Comparison of ENCODE assay signal across 17 cellular contexts in the genomic region with DNA sequence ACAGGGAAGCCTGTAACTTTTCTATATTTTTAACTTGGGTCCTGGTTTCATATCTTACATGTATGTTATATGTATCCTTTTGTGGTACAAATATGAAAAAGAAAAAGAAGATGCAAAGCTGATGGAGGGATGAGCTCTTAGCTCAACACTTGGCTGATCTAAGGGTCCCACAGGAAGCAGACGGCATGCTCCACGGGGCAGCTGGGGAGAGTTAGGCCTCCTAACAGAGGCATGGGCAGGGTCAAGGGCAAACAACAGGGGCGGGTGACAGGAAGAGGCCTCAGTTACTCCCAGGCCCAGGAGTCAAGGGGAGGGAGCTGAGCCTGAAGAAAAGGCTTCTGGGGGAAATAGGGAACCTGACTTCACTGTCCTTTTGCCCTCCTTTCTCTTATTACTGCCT.
"Had no signal": no experiment of that assay in that cellular context is flagged by ENCODE, and none has a peak within 500 bp of the region (broad histone marks: within the 10 kb centered on the region; RNA-seq: fewer than 3 reads in every experiment).

No MANE protein-coding gene starts in this region.

- H3K27me3 ChIP-seq: colonic mucosa, tibial nerve had no signal

- H3K4me1 Mint-ChIP-seq: activated CD4-positive, alpha-beta T cell treated with anti-CD3 and anti-CD28 coated beads, Interleukin-2, amount 10 ng/mL, durations not matched to agents 24 days and 14 days; activated naive CD8-positive, alpha-beta T cell treated with anti-CD3 and anti-CD28 coated beads, Interleukin-2, amount 50 U/mL, for 24 hours; immature natural killer cell had no signal

- H3K9me3 ChIP-seq: colonic mucosa, tibial nerve had no signal

- H3K36me3 ChIP-seq: cardiac muscle cell, colonic mucosa, tibial nerve had no signal

- H3K9me3 Mint-ChIP-seq: activated naive CD8-positive, alpha-beta T cell treated with anti-CD3 and anti-CD28 coated beads, Interleukin-2, amount 50 U/mL, for 24 hours; memory B cell; natural killer cell treated with Interleukin-12 subunit alpha and Interleukin-12 subunit beta and Interleukin-15 and Interleukin-18, amount 100 ng/mL, for 72 hours; stimulated activated naive CD8-positive, alpha-beta T cell treated with anti-CD3 and anti-CD28 coated beads, Interleukin-15, Interleukin-2, amounts not matched to agents 100 ng/mL and 50 ng/mL, for 24 hours; T-helper 1 cell treated with Interleukin-12 subunit alpha and Interleukin-12 subunit beta and Interleukin-4 antibody, amounts not matched to agents 30 μg/mL and 1 μg/mL, for 36 hours; WTC11 had no signal

- H3K4me3 Mint-ChIP-seq: activated CD4-positive, alpha-beta T cell treated with anti-CD3 and anti-CD28 coated beads, Interleukin-2, amount 10 ng/mL, durations not matched to agents 24 days and 14 days; activated naive CD8-positive, alpha-beta T cell treated with anti-CD3 and anti-CD28 coated beads, Interleukin-2, amount 50 U/mL, for 24 hours; immature natural killer cell; memory B cell; natural killer cell treated with Interleukin-12 subunit alpha and Interleukin-12 subunit beta and Interleukin-15 and Interleukin-18, amount 100 ng/mL, for 72 hours; stimulated activated naive CD8-positive, alpha-beta T cell treated with anti-CD3 and anti-CD28 coated beads, Interleukin-15, Interleukin-2, amounts not matched to agents 100 ng/mL and 50 ng/mL, for 24 hours; T-helper 1 cell treated with Interleukin-12 subunit alpha and Interleukin-12 subunit beta and Interleukin-4 antibody, amounts not matched to agents 30 μg/mL and 1 μg/mL, for 36 hours; WTC11 had no signal

- H3K36me3 Mint-ChIP-seq: immature natural killer cell; memory B cell; natural killer cell treated with Interleukin-12 subunit alpha and Interleukin-12 subunit beta and Interleukin-15 and Interleukin-18, amount 100 ng/mL, for 72 hours; WTC11 had no signal

- H3K27ac ChIP-seq: cardiac muscle cell, colonic mucosa, epithelial cell of prostate had no signal

- H3K4me3 ChIP-seq: cardiac muscle cell, colonic mucosa, tibial nerve had no signal

- ATAC-seq: activated naive CD8-positive, alpha-beta T cell treated with anti-CD3 and anti-CD28 coated beads, Interleukin-2, amount 50 U/mL, for 24 hours; WTC11 had no signal

- H3K27ac Mint-ChIP-seq: activated CD4-positive, alpha-beta T cell treated with anti-CD3 and anti-CD28 coated beads, Interleukin-2, amount 10 ng/mL, durations not matched to agents 24 days and 14 days; activated naive CD8-positive, alpha-beta T cell treated with anti-CD3 and anti-CD28 coated beads, Interleukin-2, amount 50 U/mL, for 24 hours; immature natural killer cell; memory B cell; natural killer cell treated with Interleukin-12 subunit alpha and Interleukin-12 subunit beta and Interleukin-15 and Interleukin-18, amount 100 ng/mL, for 72 hours; stimulated activated naive CD8-positive, alpha-beta T cell treated with anti-CD3 and anti-CD28 coated beads, Interleukin-15, Interleukin-2, amounts not matched to agents 100 ng/mL and 50 ng/mL, for 24 hours; T-helper 1 cell treated with Interleukin-12 subunit alpha and Interleukin-12 subunit beta and Interleukin-4 antibody, amounts not matched to agents 30 μg/mL and 1 μg/mL, for 36 hours; WTC11 had no signal

- DNase-seq: activated CD4-positive, alpha-beta T cell treated with anti-CD3 and anti-CD28 coated beads, Interleukin-2, amount 10 ng/mL, durations not matched to agents 24 days and 14 days; activated CD8-positive, alpha-beta memory T cell treated with anti-CD3 and anti-CD28 coated beads for 24 hours; activated naive CD4-positive, alpha-beta T cell treated with Interleukin-2 at 50 U/mL for 16 hours; activated naive CD8-positive, alpha-beta T cell treated with anti-CD3 and anti-CD28 coated beads, Interleukin-2, amount 50 U/mL, for 24 hours; colonic mucosa; effector memory CD4-positive, alpha-beta T cell; glutamatergic neuron; immature natural killer cell; stimulated activated CD4-positive, alpha-beta T cell treated with anti-CD3 and anti-CD28 coated beads, Interleukin-12 subunit alpha, Interleukin-12 subunit beta, amount 100 ng/mL, for 4 hours had no signal

- H3K4me1 ChIP-seq: colonic mucosa had no signal
